ENCODE assay signal across 22 cellular contexts in genomic region chr16:50643192-50643591, GRCh38. TPM values are rescaled to one million over a fixed set of nuclear protein-coding genes. Genes with fewer than 3 reads are reported as not detected.
DNase-seq lines count a peak whose midpoint lies in the region; ATAC-seq and TF ChIP-seq lines count a peak whose summit lies in the region.
"Had no signal": no experiment of that assay in that cellular context is flagged by ENCODE, and none has a peak within 500 bp of the region (broad histone marks: within the 10 kb centered on the region; RNA-seq: fewer than 3 reads in every experiment).

No MANE protein-coding gene starts in this region.

- H3K27ac ChIP-seq in WERI-Rb-1 = peak overlapping the region; percentile 55
- H3K27ac ChIP-seq in aorta (ENCODE audit: low read depth in 1 of 2, low read length in 2 of 2) = no peak overlapping the region
- H3K27ac ChIP-seq: 22Rv1, A549, BLaER1, GM23248, HL-60 had no signal

- peak overlapping the region; percentile 57 for H3K27ac Mint-ChIP-seq in neural crest cell (ENCODE audit: unreplicated experiment)
- H3K27ac Mint-ChIP-seq: CD14-positive monocyte had no signal

- TF ChIP-seq CTCF in WERI-Rb-1 (IDR thresholded peaks at IDR 0.05; ENCODE audit: low read depth, low read length) (no peak), neural crest cell (conservative IDR thresholded peaks at IDR 0.05) (no peak), mucosa of descending colon (IDR thresholded peaks at IDR 0.05) (no peak)

- no peaks in the 10 kb centered on the region for H3K9me3 ChIP-seq in WERI-Rb-1 (ENCODE audit: severe bottlenecking)
- no peaks in the 10 kb centered on the region for H3K9me3 ChIP-seq in mucosa of descending colon
- no peaks in the 10 kb centered on the region for H3K9me3 ChIP-seq in aorta (ENCODE audit: control insufficient read depth, low read length)
- H3K9me3 ChIP-seq: A549, BLaER1 had no signal

- peaks cover 17% of the 10 kb centered on the region for H3K4me1 Mint-ChIP-seq in neural crest cell
- H3K4me1 Mint-ChIP-seq: CD14-positive monocyte had no signal

- intact Hi-C loops in mucosa of descending colon (cut with DNase I, micrococcal nuclease) (no loop called here), aorta (cut with DNase I) (no loop called here)

- H3K4me3 Mint-ChIP-seq in neural crest cell = no peak overlapping the region
- H3K4me3 Mint-ChIP-seq: CD14-positive monocyte; CD4-positive, alpha-beta memory T cell had no signal

- no peaks in the 10 kb centered on the region for H3K27me3 Mint-ChIP-seq in neural crest cell (ENCODE audit: low read depth)
- H3K27me3 Mint-ChIP-seq: CD4-positive, alpha-beta memory T cell had no signal

- no peaks in the 10 kb centered on the region for H3K36me3 ChIP-seq in WERI-Rb-1
- no peaks in the 10 kb centered on the region for H3K36me3 ChIP-seq in mucosa of descending colon (ENCODE audit: low read depth)
- H3K36me3 ChIP-seq in aorta (ENCODE audit: control insufficient read depth in 1 of 2, insufficient read depth in 2 of 2, low read length in 1 of 2) = peaks cover 0 to 2% of the 10 kb centered on the region in 2 donors
- H3K36me3 ChIP-seq: BLaER1 had no signal

- H3K4me1 ChIP-seq in mucosa of descending colon (ENCODE audit: low read depth) (no peaks in the 10 kb centered on the region), aorta (ENCODE audit: control insufficient read depth in 1 of 2, insufficient read depth in 2 of 2, low read length in 2 of 2) (no peaks in the 10 kb centered on the region)
- H3K4me1 ChIP-seq: A549 had no signal

- ATAC-seq in mucosa of descending colon (no peak), aorta (ENCODE audit: low FRiP score) (no peak)
- ATAC-seq: A549 had no signal

- peaks cover 15% of the 10 kb centered on the region for H3K36me3 Mint-ChIP-seq in neural crest cell (ENCODE audit: low read depth)
- H3K36me3 Mint-ChIP-seq: CD14-positive monocyte; CD4-positive, alpha-beta memory T cell had no signal

- no peaks in the 10 kb centered on the region for H3K9me3 Mint-ChIP-seq in neural crest cell
- H3K9me3 Mint-ChIP-seq: CD14-positive monocyte; CD4-positive, alpha-beta memory T cell had no signal

- WGBS in aorta, 2 donors = 81 to 89% methylated on average over 4 of the region's 4 CpGs

- no peaks in the 10 kb centered on the region for H3K27me3 ChIP-seq in WERI-Rb-1 (ENCODE audit: insufficient read depth, low read depth, severe bottlenecking)
- H3K27me3 ChIP-seq in aorta (ENCODE audit: control insufficient read depth in 1 of 2, insufficient read depth in 2 of 2, low read length in 1 of 2) = no peaks in the 10 kb centered on the region
- H3K27me3 ChIP-seq: BLaER1 had no signal

- no peak overlapping the region for H3K4me3 ChIP-seq in WERI-Rb-1 (ENCODE audit: low read depth, low read length)
- no peak overlapping the region for H3K4me3 ChIP-seq in mucosa of descending colon
- H3K4me3 ChIP-seq in aorta (ENCODE audit: low read length in 2 of 2) = no peak overlapping the region
- H3K4me3 ChIP-seq: A549, BLaER1, GM12878, GM23248 had no signal

- DNase-seq in DMS 273 (lab: John Stamatoyannopoulos, UW; ENCODE audit: unreplicated experiment) = peak; percentile 11
- no peak for DNase-seq in DMS 273 treated with DMSO at 0.1 percent for 48 hours (lab: John Stamatoyannopoulos, UW)
- DNase-seq in NCI-H82 (lab: John Stamatoyannopoulos, UW) = peak; percentile 76
- DNase-seq in WERI-Rb-1 = peak; percentile 57
- DNase-seq in neural crest cell (ENCODE audit: low read depth, low spot score) = no peak
- DNase-seq in mucosa of descending colon = no peak
- no peak for DNase-seq in aorta
- DNase-seq: CD4-positive, alpha-beta memory T cell; DMS53; DND-41; EL; GM23248; HCEC 1CT; IMR-90 had no signal

RNA-seq across cellular contexts. Expression of gene SNX20, which starts 37.9 kb away (rescaled TPM):
- total RNA-seq in neural crest cell = not detected in 2 replicates
- 1 to 10 TPM; 1.4 to 2.9 (median 1.7) TPM for total RNA-seq in mucosa of descending colon
- 1 to 10 TPM; 2.7 to 5.0 TPM for total RNA-seq in aorta
- polyA plus RNA-seq in aorta = 1 to 10 TPM in 1 of 2 donors, under 1 TPM in 1; 0.41 to 1.8 TPM
- total RNA-seq: G401, GM23248, HT1080, IMR-90 had no signal
- polyA plus RNA-seq: A549, GM23248, IMR-90 had no signal

RNA-seq across cellular contexts. Expression of gene NOD2, which starts 50.2 kb away (rescaled TPM):
- total RNA-seq in neural crest cell (0.51 and 0.57 TPM in 2 replicates), mucosa of descending colon (1 to 10 TPM in 2 of 3 donors, under 1 TPM in 1; 0.87 to 2.4 (median 2.0) TPM), aorta (1 to 10 TPM; 3.7 to 9.3 TPM)
- under 1 TPM; 0.31 to 0.38 TPM for polyA plus RNA-seq in aorta
- total RNA-seq: G401, GM23248, HT1080, IMR-90 had no signal
- polyA plus RNA-seq: A549, GM23248, IMR-90 had no signal

Comparison
In these comparisons a context has a peak if more than half of its experiments do, and no peak if none do; other contexts are left out.
1. DNase-seq: peak in DMS 273 (single experiment), NCI-H82 (single experiment) and WERI-Rb-1 (single experiment); none in DMS 273 treated with DMSO at 0.1 percent for 48 hours (single experiment), neural crest cell (single experiment), mucosa of descending colon (0 of 3) and aorta (0 of 2).